17 cellular contexts compared by ENCODE assay signal in the genomic region with DNA sequence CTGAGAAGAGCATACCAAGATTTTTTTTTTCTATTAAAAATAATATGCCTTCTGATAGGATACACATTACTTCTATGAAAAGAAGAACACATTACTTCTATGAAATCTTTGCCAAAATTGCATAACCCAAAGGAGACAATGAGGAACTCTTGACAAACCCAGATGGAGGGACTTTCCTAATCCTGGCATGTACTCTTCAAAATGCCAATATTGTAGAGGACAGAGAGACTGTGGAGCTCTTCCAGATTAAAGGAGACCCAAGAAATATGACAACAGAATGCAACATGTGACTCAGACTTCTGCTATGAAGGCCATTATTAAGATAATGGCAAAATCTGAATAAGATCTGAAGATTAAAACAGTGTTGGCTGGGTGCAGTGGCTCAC. TPM values are rescaled to one million over a fixed set of nuclear protein-coding genes. Genes with fewer than 3 reads are reported as not detected.
DNase-seq lines count a peak whose midpoint lies in the region; ATAC-seq and TF ChIP-seq lines count a peak whose summit lies in the region.
"Had no signal": no experiment of that assay in that cellular context is flagged by ENCODE, and none has a peak within 500 bp of the region (broad histone marks: within the 10 kb centered on the region; RNA-seq: fewer than 3 reads in every experiment).

No MANE protein-coding gene starts in this region.

- H3K27me3 Mint-ChIP-seq in type B pancreatic cell: no peaks in the 10 kb centered on the region
- H3K27me3 Mint-ChIP-seq: activated naive CD8-positive, alpha-beta T cell treated with anti-CD3 and anti-CD28 coated beads, Interleukin-2, amount 10 ng/mL, durations not matched to agents 7 days and 5 days had no signal

- H3K9me3 ChIP-seq in mesenchymal stem cell (ENCODE audit: control insufficient read depth, low read length): no peaks in the 10 kb centered on the region
- H3K9me3 ChIP-seq: BLaER1, body of pancreas, thyroid gland had no signal

- TF ChIP-seq CTCF in HL-60 (IDR thresholded peaks at IDR 0.05; ENCODE audit: insufficient read depth, low read length): no peak
- no peak for TF ChIP-seq CTCF in foreskin fibroblast (IDR thresholded peaks at IDR 0.05; ENCODE audit: low read depth, low read length)
- TF ChIP-seq CTCF in type B pancreatic cell (conservative IDR thresholded peaks at IDR 0.05): no peak

- no peaks in the 10 kb centered on the region for H3K79me1 ChIP-seq in mesenchymal stem cell (replicated peaks; ENCODE audit: low read length, poor library complexity, severe bottlenecking)

- H3K4me3 ChIP-seq in HL-60 (replicated peaks; ENCODE audit: insufficient read depth, low read length) (no peak overlapping the region), foreskin fibroblast (ENCODE audit: low read depth in 1 of 2, low read length in 2 of 2) (no peak overlapping the region), mesenchymal stem cell (ENCODE audit: insufficient read depth in 1 of 2, low read depth in 1 of 2, low read length in 2 of 2) (no peak overlapping the region)
- H3K4me3 ChIP-seq: BLaER1, body of pancreas, thyroid gland had no signal

- no peak overlapping the region for H4K91ac ChIP-seq in mesenchymal stem cell (ENCODE audit: low read length)

- no peak for ATAC-seq in HG02623 (IDR thresholded peaks at IDR 0.05; ENCODE audit: unreplicated experiment)
- ATAC-seq: body of pancreas; stimulated activated effector memory CD8-positive, alpha-beta T cell treated with anti-CD3 and anti-CD28 coated beads, Interleukin-12 subunit alpha, Interleukin-12 subunit beta, amount 100 ng/mL, for 72 hours had no signal

- H3K27ac ChIP-seq in HL-60 (replicated peaks) (peak overlapping the region; percentile 23; the same call in 1 of the 2 replicates), mesenchymal stem cell (ENCODE audit: low read length, poor library complexity, severe bottlenecking) (no peak overlapping the region)
- H3K27ac ChIP-seq: BLaER1, body of pancreas, thyroid gland had no signal

- no peak overlapping the region for H3K4me3 Mint-ChIP-seq in type B pancreatic cell
- H3K4me3 Mint-ChIP-seq: activated naive CD8-positive, alpha-beta T cell treated with anti-CD3 and anti-CD28 coated beads, Interleukin-2, amount 10 ng/mL, durations not matched to agents 7 days and 5 days; stimulated activated effector memory CD8-positive, alpha-beta T cell treated with anti-CD3 and anti-CD28 coated beads, Interleukin-12 subunit alpha, Interleukin-12 subunit beta, amount 100 ng/mL, for 72 hours had no signal

- no peaks in the 10 kb centered on the region for H3K9me3 Mint-ChIP-seq in type B pancreatic cell
- H3K9me3 Mint-ChIP-seq: activated naive CD8-positive, alpha-beta T cell treated with anti-CD3 and anti-CD28 coated beads, Interleukin-2, amount 10 ng/mL, durations not matched to agents 7 days and 5 days; activated T-helper 2 cell treated with anti-CD3 and anti-CD28 coated beads, Interferon-gamma antibody, Interleukin-2, Interleukin-4, amounts not matched to agents 10 μg/mL and 5 μg/mL and 100 μg/mL, durations not matched to agents 14 hours and 24 hours and 36 hours; stimulated activated effector memory CD8-positive, alpha-beta T cell treated with anti-CD3 and anti-CD28 coated beads, Interleukin-12 subunit alpha, Interleukin-12 subunit beta, amount 100 ng/mL, for 72 hours had no signal

- H2AK5ac ChIP-seq in mesenchymal stem cell (ENCODE audit: low read length, severe bottlenecking): no peak overlapping the region

- peak; percentile 28 to 54 for DNase-seq in HL-60 (ENCODE audit: low read depth in 1 of 2, low spot score in 1 of 2)
- DNase-seq in SKM-1 treated with dmso at 0.1 percent for 144 hours (lab: John Stamatoyannopoulos, UW; ENCODE audit: unreplicated experiment): peak; percentile 74
- DNase-seq in foreskin fibroblast: peak; percentile 33 to 50
- DNase-seq in type B pancreatic cell (ENCODE audit: extremely low spot score, unreplicated experiment): no peak
- no peak for DNase-seq in mesenchymal stem cell
- DNase-seq in activated CD4-positive, alpha-beta T cell treated with anti-CD3 and anti-CD28 coated beads, Interleukin-2, amount 50 U/mL, for 48 hours: no peak
- DNase-seq: activated naive CD8-positive, alpha-beta T cell treated with anti-CD3 and anti-CD28 coated beads, Interleukin-2, amount 10 ng/mL, durations not matched to agents 7 days and 5 days; dermis blood vessel endothelial cell; NCI-H1930; NK-92 treated with Interleukin-12 subunit alpha and Interleukin-12 subunit beta, amount 100 ng/mL, for 24 hours; stimulated activated CD4-positive, alpha-beta T cell treated with anti-CD3 and anti-CD28 coated beads, Interleukin-15, amount 100 ng/mL, for 24 hours; thyroid gland had no signal

- no peaks in the 10 kb centered on the region for H3K36me3 ChIP-seq in mesenchymal stem cell (ENCODE audit: control insufficient read depth in 1 of 2, insufficient read depth in 2 of 2, low read depth in 1 of 2, low read length in 2 of 2)
- H3K36me3 ChIP-seq: BLaER1, thyroid gland had no signal

- H3K14ac ChIP-seq in mesenchymal stem cell (ENCODE audit: low read length in 2 of 2): no peak overlapping the region

- H3K27ac Mint-ChIP-seq in type B pancreatic cell: peak overlapping the region; percentile 37
- H3K27ac Mint-ChIP-seq: activated naive CD8-positive, alpha-beta T cell treated with anti-CD3 and anti-CD28 coated beads, Interleukin-2, amount 10 ng/mL, durations not matched to agents 7 days and 5 days; activated T-helper 2 cell treated with anti-CD3 and anti-CD28 coated beads, Interferon-gamma antibody, Interleukin-2, Interleukin-4, amounts not matched to agents 10 μg/mL and 5 μg/mL and 100 μg/mL, durations not matched to agents 14 hours and 24 hours and 36 hours; stimulated activated effector memory CD8-positive, alpha-beta T cell treated with anti-CD3 and anti-CD28 coated beads, Interleukin-12 subunit alpha, Interleukin-12 subunit beta, amount 100 ng/mL, for 72 hours had no signal

- no peak overlapping the region for H3K9ac ChIP-seq in mesenchymal stem cell (ENCODE audit: low read length)
- H3K9ac ChIP-seq: BLaER1 had no signal

- H2AFZ ChIP-seq in mesenchymal stem cell (ENCODE audit: low read depth, low read length): no peak overlapping the region

- H2BK12ac ChIP-seq in mesenchymal stem cell (ENCODE audit: low read length in 2 of 2): no peak overlapping the region

- no peak overlapping the region for H3K4ac ChIP-seq in mesenchymal stem cell (ENCODE audit: low read depth in 1 of 2, low read length in 2 of 2)

- H3K4me1 ChIP-seq in mesenchymal stem cell (ENCODE audit: control insufficient read depth, insufficient read depth, low read depth, low read length): no peaks in the 10 kb centered on the region
- H3K4me1 ChIP-seq: BLaER1, body of pancreas, thyroid gland had no signal

- no peak overlapping the region for H2BK120ac ChIP-seq in mesenchymal stem cell (ENCODE audit: low read depth, low read length)

- H3K23ac ChIP-seq in mesenchymal stem cell (ENCODE audit: low read length in 2 of 2): no peak overlapping the region

- H3K18ac ChIP-seq in mesenchymal stem cell (ENCODE audit: low read depth in 1 of 2, low read length in 2 of 2): no peak overlapping the region

- peaks cover 11% of the 10 kb centered on the region for H3K4me1 Mint-ChIP-seq in type B pancreatic cell (ENCODE audit: unreplicated experiment)

- H4K8ac ChIP-seq in mesenchymal stem cell (ENCODE audit: low read length): no peak overlapping the region

- no peak overlapping the region for H2BK15ac ChIP-seq in mesenchymal stem cell (ENCODE audit: low read depth, poor library complexity, severe bottlenecking)

- H3K27me3 ChIP-seq in HL-60 (ENCODE audit: insufficient read depth, poor library complexity, severe bottlenecking) (no peaks in the 10 kb centered on the region), mesenchymal stem cell (ENCODE audit: control insufficient read depth in 1 of 2, insufficient read depth in 1 of 2, low read length in 2 of 2) (no peaks in the 10 kb centered on the region)
- H3K27me3 ChIP-seq: BLaER1, body of pancreas, thyroid gland had no signal

- H3K36me3 Mint-ChIP-seq in type B pancreatic cell: no peaks in the 10 kb centered on the region
- H3K36me3 Mint-ChIP-seq: activated naive CD8-positive, alpha-beta T cell treated with anti-CD3 and anti-CD28 coated beads, Interleukin-2, amount 10 ng/mL, durations not matched to agents 7 days and 5 days; stimulated activated effector memory CD8-positive, alpha-beta T cell treated with anti-CD3 and anti-CD28 coated beads, Interleukin-12 subunit alpha, Interleukin-12 subunit beta, amount 100 ng/mL, for 72 hours had no signal

- H2BK5ac ChIP-seq in mesenchymal stem cell (ENCODE audit: low read depth, low read length, poor library complexity, severe bottlenecking): no peak overlapping the region

- H3K4me2 ChIP-seq in mesenchymal stem cell (ENCODE audit: low read length, poor library complexity, severe bottlenecking): no peak overlapping the region
- H3K4me2 ChIP-seq: BLaER1 had no signal

RNA-seq across cellular contexts. Expression of gene SOWAHC, which starts 22.1 kb away (rescaled TPM):
- 15.5 and 25.6 TPM in 2 replicates for total RNA-seq in type B pancreatic cell (ENCODE audit: low replicate concordance)
- 5.7 TPM for polyA plus RNA-seq in mesenchymal stem cell (2013, experiment 1 of 2)
- polyA plus RNA-seq in mesenchymal stem cell (2013, experiment 2 of 2): 6.0 TPM

RNA-seq across cellular contexts. Expression of gene SEPTIN10, which starts 22.5 kb away (rescaled TPM):
- total RNA-seq in type B pancreatic cell (ENCODE audit: low replicate concordance): 40.9 and 76.7 TPM in 2 replicates
- polyA plus RNA-seq in mesenchymal stem cell (2013, experiment 1 of 2): 59.2 TPM
- 61.1 TPM for polyA plus RNA-seq in mesenchymal stem cell (2013, experiment 2 of 2)

Comparison
In these comparisons a context has a peak if more than half of its experiments do, and no peak if none do; other contexts are left out.
1. DNase-seq: peak in HL-60 (2 of 2), SKM-1 treated with dmso at 0.1 percent for 144 hours (single experiment) and foreskin fibroblast (2 of 2); none in type B pancreatic cell (single experiment), mesenchymal stem cell (single experiment) and activated CD4-positive, alpha-beta T cell treated with anti-CD3 and anti-CD28 coated beads, Interleukin-2, amount 50 U/mL, for 48 hours (0 of 2).